Comparison of ENCODE assay signal across 8 cellular contexts in the genomic region with DNA sequence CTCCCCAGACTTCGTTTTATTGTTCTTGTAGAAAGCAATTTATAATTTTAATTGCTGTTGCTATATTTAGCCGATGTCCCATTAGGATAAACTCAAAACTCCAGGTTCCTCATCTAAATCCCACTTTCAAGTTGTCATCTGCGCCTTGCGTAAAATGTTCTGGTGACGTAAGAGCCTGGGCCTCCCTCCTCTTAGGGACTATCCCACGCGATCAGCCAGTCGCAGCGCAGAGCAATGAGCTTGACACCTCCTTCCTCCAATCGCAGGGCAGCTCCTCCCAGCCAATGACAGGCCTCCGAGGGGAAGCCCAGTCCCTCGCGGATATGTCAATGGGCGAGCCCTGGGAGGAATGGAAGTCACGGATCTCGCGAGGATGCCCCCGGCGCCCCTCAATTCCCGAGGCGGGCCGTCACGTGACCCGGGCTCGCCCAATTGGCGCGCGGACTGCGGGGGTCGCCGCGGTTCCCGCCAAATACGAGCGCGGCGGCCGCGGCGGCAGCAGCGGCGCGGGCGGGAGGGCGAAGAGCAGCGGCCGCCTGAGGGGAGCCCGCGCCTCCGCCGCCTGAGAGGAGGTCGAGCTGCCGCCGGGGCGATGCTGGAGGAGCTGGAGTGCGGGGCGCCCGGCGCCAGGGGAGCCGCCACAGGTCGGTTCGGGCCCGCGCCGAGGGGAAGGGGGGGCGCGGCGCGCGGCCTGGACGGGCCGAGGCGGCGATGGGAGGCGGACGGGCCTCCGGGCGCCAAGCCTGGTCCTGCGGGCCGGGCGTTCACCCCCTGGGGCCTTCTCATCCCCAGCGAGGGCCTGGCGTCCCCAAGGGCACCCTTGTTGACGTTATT. TPM values are rescaled to one million over a fixed set of nuclear protein-coding genes. Genes with fewer than 3 reads are reported as not detected.
A peak's percentile ranks its signal among the peaks of the same experiment; 100 is the strongest.
DNase-seq lines count a peak whose midpoint lies in the region; ATAC-seq and TF ChIP-seq lines count a peak whose summit lies in the region.

A gene with protein sequence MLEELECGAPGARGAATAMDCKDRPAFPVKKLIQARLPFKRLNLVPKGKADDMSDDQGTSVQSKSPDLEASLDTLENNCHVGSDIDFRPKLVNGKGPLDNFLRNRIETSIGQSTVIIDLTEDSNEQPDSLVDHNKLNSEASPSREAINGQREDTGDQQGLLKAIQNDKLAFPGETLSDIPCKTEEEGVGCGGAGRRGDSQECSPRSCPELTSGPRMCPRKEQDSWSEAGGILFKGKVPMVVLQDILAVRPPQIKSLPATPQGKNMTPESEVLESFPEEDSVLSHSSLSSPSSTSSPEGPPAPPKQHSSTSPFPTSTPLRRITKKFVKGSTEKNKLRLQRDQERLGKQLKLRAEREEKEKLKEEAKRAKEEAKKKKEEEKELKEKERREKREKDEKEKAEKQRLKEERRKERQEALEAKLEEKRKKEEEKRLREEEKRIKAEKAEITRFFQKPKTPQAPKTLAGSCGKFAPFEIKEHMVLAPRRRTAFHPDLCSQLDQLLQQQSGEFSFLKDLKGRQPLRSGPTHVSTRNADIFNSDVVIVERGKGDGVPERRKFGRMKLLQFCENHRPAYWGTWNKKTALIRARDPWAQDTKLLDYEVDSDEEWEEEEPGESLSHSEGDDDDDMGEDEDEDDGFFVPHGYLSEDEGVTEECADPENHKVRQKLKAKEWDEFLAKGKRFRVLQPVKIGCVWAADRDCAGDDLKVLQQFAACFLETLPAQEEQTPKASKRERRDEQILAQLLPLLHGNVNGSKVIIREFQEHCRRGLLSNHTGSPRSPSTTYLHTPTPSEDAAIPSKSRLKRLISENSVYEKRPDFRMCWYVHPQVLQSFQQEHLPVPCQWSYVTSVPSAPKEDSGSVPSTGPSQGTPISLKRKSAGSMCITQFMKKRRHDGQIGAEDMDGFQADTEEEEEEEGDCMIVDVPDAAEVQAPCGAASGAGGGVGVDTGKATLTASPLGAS (plus strand): TSS at position 470 of the 834 bp plus-strand sequence. CDS start 123 bp downstream, at position 593.

- H3K9me3 ChIP-seq in gastroesophageal sphincter (no peaks in the 10 kb centered on the region), neutrophil (no peaks in the 10 kb centered on the region)

- peak; percentile 97 for ATAC-seq in gastroesophageal sphincter

- TF ChIP-seq EP300 in gastroesophageal sphincter (IDR thresholded peaks at IDR 0.05), result no peak

- no peaks in the 10 kb centered on the region for H3K9me3 Mint-ChIP-seq in activated naive CD4-positive, alpha-beta T cell treated with anti-CD3 and anti-CD28 coated beads for 36 hours

- peak within 1 kb of the TSS; percentile 93 for H3K27ac Mint-ChIP-seq in activated naive CD4-positive, alpha-beta T cell treated with anti-CD3 and anti-CD28 coated beads for 36 hours

- CTCF ChIA-PET in activated naive CD4-positive, alpha-beta T cell treated with anti-CD3 and anti-CD28 coated beads for 36 hours (lab: Charles Lee), result interaction anchor here (0.6 to 1.4 kb wide), 6 partner anchors 32 to 527 kb away, joined by 3 to 6 read pairs (median 4); no protein-coding TSS in a partner anchor

- no peaks in the 10 kb centered on the region for H3K36me3 ChIP-seq in gastroesophageal sphincter
- no peaks in the 10 kb centered on the region for H3K36me3 ChIP-seq in neutrophil

- peaks cover 31% of the 10 kb centered on the region for H3K36me3 Mint-ChIP-seq in activated naive CD4-positive, alpha-beta T cell treated with anti-CD3 and anti-CD28 coated beads for 36 hours (ENCODE audit: low read depth)

- H3K4me1 ChIP-seq in gastroesophageal sphincter (peaks cover under 1 to 52% (median 22%) of the 10 kb centered on the region in 3 donors), neutrophil (ENCODE audit: control insufficient read depth in 1 of 2, insufficient read depth in 1 of 2, low read depth in 1 of 2, low read length in 1 of 2) (peaks cover 41 to 43% of the 10 kb centered on the region in 2 experiments)

- TF ChIP-seq CTCF in HFF-Myc (IDR thresholded peaks at IDR 0.05; ENCODE audit: low read depth, low read length, missing control alignments) (no peak), gastroesophageal sphincter (IDR thresholded peaks at IDR 0.05) (peak in 1 of 4 experiments; percentile 11), neutrophil (IDR thresholded peaks at IDR 0.05) (peak; percentile 24)

- WGBS in gastroesophageal sphincter (ENCODE audit: low coverage in 1 of 2), 2 donors, result 0% methylated on average over 4 to 9 of the region's 84 CpGs

- no peaks in the 10 kb centered on the region for H3K27me3 Mint-ChIP-seq in activated naive CD4-positive, alpha-beta T cell treated with anti-CD3 and anti-CD28 coated beads for 36 hours (ENCODE audit: low read depth)

- H3K27ac ChIP-seq in gastroesophageal sphincter, result peak within 1 kb of the TSS; percentile 90 to 97 (median 94)
- H3K27ac ChIP-seq in neutrophil, result peak within 1 kb of the TSS; percentile 99

- DNase-seq in GM03348 (ENCODE audit: low spot score), result peak; percentile 100
- peak; percentile 100 for DNase-seq in HFF-Myc (ENCODE audit: extremely low read depth, low read depth)
- peak; percentile 100 for DNase-seq in NAMALWA (ENCODE audit: low spot score)
- peak; percentile 100 for DNase-seq in SK-N-DZ (ENCODE audit: low spot score)
- DNase-seq in activated naive CD4-positive, alpha-beta T cell treated with anti-CD3 and anti-CD28 coated beads for 36 hours, result peak; percentile 100
- peak; percentile 100 for DNase-seq in superior temporal gyrus (ENCODE audit: extremely low spot score)

- peaks cover 61% of the 10 kb centered on the region for H3K4me1 Mint-ChIP-seq in activated naive CD4-positive, alpha-beta T cell treated with anti-CD3 and anti-CD28 coated beads for 36 hours (ENCODE audit: low read depth)

- H3K27me3 ChIP-seq in gastroesophageal sphincter, result no peaks in the 10 kb centered on the region
- H3K27me3 ChIP-seq in neutrophil, result no peaks in the 10 kb centered on the region

- peak within 1 kb of the TSS; percentile 95 for H3K4me3 ChIP-seq in HFF-Myc (replicated peaks; ENCODE audit: low read depth, low read length)
- peak within 1 kb of the TSS; percentile 66 to 92 for H3K4me3 ChIP-seq in gastroesophageal sphincter
- peak within 1 kb of the TSS; percentile 78 to 91 for H3K4me3 ChIP-seq in neutrophil (ENCODE audit: low read depth in 1 of 2, low read length in 1 of 2)

- peak within 1 kb of the TSS; percentile 94 for H3K4me3 Mint-ChIP-seq in activated naive CD4-positive, alpha-beta T cell treated with anti-CD3 and anti-CD28 coated beads for 36 hours

- intact Hi-C loops in activated naive CD4-positive, alpha-beta T cell treated with anti-CD3 and anti-CD28 coated beads for 36 hours (cut with micrococcal nuclease), result loop anchor here (1.0 to 5.0 kb wide), 5 partner anchors 55 to 640 kb away; a partner anchor contains a TSS

- peak in 1 of 2 donors; percentile 41 for TF ChIP-seq POLR2A in gastroesophageal sphincter (IDR thresholded peaks at IDR 0.05)

RNA-seq across cellular contexts. Expression of the gene that starts here (rescaled TPM):
- polyA plus RNA-seq in SK-N-DZ (2014; cell fraction: cytosol; rRNA removed), result 44.2 and 55.5 TPM in 2 replicates
- polyA plus RNA-seq in SK-N-DZ (2014; cell fraction: nucleus; rRNA removed), result 54.0 and 71.2 TPM in 2 replicates
- total RNA-seq in activated naive CD4-positive, alpha-beta T cell treated with anti-CD3 and anti-CD28 coated beads for 36 hours, result 10 to 100 TPM; 57.3 to 65.1 TPM
- 10 to 100 TPM in 1 of 4 donors, 1 to 10 TPM in 3; 2.4 to 11.9 (median 7.4) TPM for total RNA-seq in gastroesophageal sphincter

Comparison
In these comparisons a context has a peak if more than half of its experiments do, and no peak if none do; other contexts are left out.
1. Peak in every context shown above with its lines: DNase-seq, ATAC-seq, H3K4me3 ChIP-seq and H3K27ac ChIP-seq.
2. RNA of the gene that starts here (total RNA-seq): 57.3 to 65.1 TPM in activated naive CD4-positive, alpha-beta T cell treated with anti-CD3 and anti-CD28 coated beads for 36 hours; 2.4 to 11.9 TPM in gastroesophageal sphincter; every median in the first group is over 4 times any median in the second.